31 cellular contexts compared by ENCODE assay signal in genomic region chr1:91624331-91624730, GRCh38.
DNase-seq lines count a peak whose midpoint lies in the region; ATAC-seq, FAIRE-seq and TF ChIP-seq lines count a peak whose summit lies in the region.
"Had no signal": no experiment of that assay in that cellular context is flagged by ENCODE, and none has a peak within 500 bp of the region (broad histone marks: within the 10 kb centered on the region; RNA-seq: fewer than 3 reads in every experiment).

No MANE protein-coding gene starts in this region.

- H3K9ac ChIP-seq in K562 (ENCODE audit: insufficient read depth in 1 of 2, low read depth in 2 of 2, low read length in 2 of 2), result no peak overlapping the region
- H3K9ac ChIP-seq: BLaER1; BLaER1 treated with 17β-estradiol and CSF1 and Interleukin-3, amounts not matched to agents 10 nM and 100 nM had no signal

- H3K9me1 ChIP-seq in K562 (ENCODE audit: control insufficient read depth, insufficient read depth, low read length), result no peaks in the 10 kb centered on the region

- H3K79me2 ChIP-seq in K562 (ENCODE audit: control insufficient read depth, insufficient read depth, low read length), result no peaks in the 10 kb centered on the region

- no peak overlapping the region for H2AFZ ChIP-seq in K562 (ENCODE audit: low read depth, low read length)

- WGBS in K562 (ENCODE audit: insufficient coverage, low coverage, missing lambda C conversion rate), result 58% methylated on average over 4 of the region's 4 CpGs
- 93 to 95% methylated on average over 4 of the region's 4 CpGs for WGBS in tibial nerve, 2 donors

- H3K4me1 ChIP-seq in HEK293 (ENCODE audit: control insufficient read depth, insufficient read depth, low read length) (no peaks in the 10 kb centered on the region), K562 (replicated peaks in 1 of 2; ENCODE audit: control insufficient read depth in 2 of 2, insufficient read depth in 2 of 2, low read length in 2 of 2) (no peaks in the 10 kb centered on the region), tibial nerve (peaks cover 0 to 25% (median 10%) of the 10 kb centered on the region in 4 donors)
- H3K4me1 ChIP-seq: A549; BE2C; BLaER1; BLaER1 treated with 17β-estradiol and CSF1 and Interleukin-3, amounts not matched to agents 10 nM and 100 nM; Caco-2 had no signal

- FAIRE-seq in K562 (lab: Jason Lieb, UNC), result no peak
- FAIRE-seq in HTR-8/SVneo (lab: Jason Lieb, UNC), result no peak
- FAIRE-seq: A204.1, A549, D721Med had no signal

- H3K4me3 ChIP-seq in HEK293 (ENCODE audit: low read depth, low read length), result no peak overlapping the region
- no peak overlapping the region for H3K4me3 ChIP-seq in K562
- H3K4me3 ChIP-seq in tibial nerve, result no peak overlapping the region
- H3K4me3 ChIP-seq: A549; BLaER1; BLaER1 treated with 17β-estradiol and CSF1 and Interleukin-3, amounts not matched to agents 10 nM and 100 nM had no signal

- H3K27me3 ChIP-seq in K562 (ENCODE audit: control insufficient read depth in 2 of 2, insufficient read depth in 2 of 2, low read length in 2 of 2) (no peaks in the 10 kb centered on the region), tibial nerve (no peaks in the 10 kb centered on the region)
- H3K27me3 ChIP-seq: BE2C; BLaER1; BLaER1 treated with 17β-estradiol and CSF1 and Interleukin-3, amounts not matched to agents 10 nM and 100 nM had no signal

- no peak for TF ChIP-seq CTCF in HEK293 (tag by site-specific recombination; IDR thresholded peaks at IDR 0.05)
- TF ChIP-seq CTCF in K562 (IDR thresholded peaks at IDR 0.05 in 2 of 3, conservative IDR thresholded peaks at IDR 0.05 in 1 of 3; ENCODE audit: insufficient read depth in 2 of 3, low read depth in 1 of 3, low read length in 3 of 3), result no peak
- no peak for TF ChIP-seq CTCF in tibial nerve (IDR thresholded peaks at IDR 0.05)

- H3K36me3 ChIP-seq in HEK293 (ENCODE audit: control insufficient read depth in 2 of 2, insufficient read depth in 1 of 2, low read length in 2 of 2), result no peaks in the 10 kb centered on the region
- no peaks in the 10 kb centered on the region for H3K36me3 ChIP-seq in K562 (ENCODE audit: control insufficient read depth, insufficient read depth, low read length)
- H3K36me3 ChIP-seq in tibial nerve, result no peaks in the 10 kb centered on the region
- H3K36me3 ChIP-seq: BE2C; BLaER1; BLaER1 treated with 17β-estradiol and CSF1 and Interleukin-3, amounts not matched to agents 10 nM and 100 nM had no signal

- in situ Hi-C loops in K562 (cut with MboI), result no loop called here

- intact Hi-C loops in K562 (cut with micrococcal nuclease), result no loop called here

- no peak for ATAC-seq in K562
- ATAC-seq: A549; CD8-positive, alpha-beta T cell had no signal

- POLR2A ChIA-PET in HEK293 (lab: Yijun Ruan, JAX) (no interaction called here), K562 (lab: Yijun Ruan, JAX) (no interaction called here)

- CTCF ChIA-PET in HEK293 (lab: Yijun Ruan, JAX) (no interaction called here), K562 (lab: Yijun Ruan, JAX; ENCODE audit: low intra/inter-chr PET ratio) (no interaction called here)

- TF ChIP-seq RAD21 in K562 (CRISPR knock-in tag; conservative IDR thresholded peaks at IDR 0.05 in 1 of 2, IDR thresholded peaks at IDR 0.05 in 1 of 2), result no peak

- DNase-seq in K562 (ENCODE audit: extremely low read depth in 1 of 4, low spot score in 3 of 4), result no peak
- DNase-seq in HTR-8/SVneo (ENCODE audit: insufficient read length, low spot score), result no peak
- no peak for DNase-seq in tibial nerve (ENCODE audit: low spot score in 2 of 2)
- DNase-seq: 8988T; ACHN; AML-193; BE2C; C1 segment of cervical spinal cord; Caco-2; Calu3; CD4-positive, alpha-beta memory T cell; CD4-positive, alpha-beta T cell; CD4-positive, CD25-positive, alpha-beta regulatory T cell; CD8-positive, alpha-beta memory T cell; CD8-positive, alpha-beta T cell; COR-L47; DMS 273 treated with DMSO at 0.1 percent for 48 hours; DMS153; DMS53; DMS79; DMS79 treated with DMSO at 0.1 percent for 48 hours; DND-41; EL had no signal

- TF ChIP-seq EP300 in K562 (IDR thresholded peaks at IDR 0.05; ENCODE audit: low read length) (no peak), tibial nerve (IDR thresholded peaks at IDR 0.05) (no peak)

- no peaks in the 10 kb centered on the region for H3K9me3 ChIP-seq in HEK293 (ENCODE audit: control insufficient read depth, insufficient read depth, low read depth, low read length)
- no peaks in the 10 kb centered on the region for H3K9me3 ChIP-seq in K562 (replicated peaks; ENCODE audit: control insufficient read depth, insufficient read depth, low read depth, low read length)
- no peaks in the 10 kb centered on the region for H3K9me3 ChIP-seq in tibial nerve
- H3K9me3 ChIP-seq: A549, BE2C, Caco-2 had no signal

- no TSS peak for BruUV-seq in K562 (replicated peaks; lab: Mats Ljungman, UMichigan)

- H3K27ac ChIP-seq in HEK293 (ENCODE audit: extremely low read depth, low read depth, low read length) (no peak overlapping the region), K562 (ENCODE audit: extremely low read depth, low read depth, low read length) (no peak overlapping the region), tibial nerve (no peak overlapping the region)
- H3K27ac ChIP-seq: 22Rv1; A549; BLaER1; BLaER1 treated with 17β-estradiol and CSF1 and Interleukin-3, amounts not matched to agents 10 nM and 100 nM; C4-2B had no signal

- no peaks in the 10 kb centered on the region for H4K20me1 ChIP-seq in K562 (replicated peaks; ENCODE audit: control insufficient read depth, insufficient read depth, low read length)
- H4K20me1 ChIP-seq: BLaER1; BLaER1 treated with 17β-estradiol and CSF1 and Interleukin-3, amounts not matched to agents 10 nM and 100 nM had no signal

- no peak for TF ChIP-seq POLR2A in K562 (conservative IDR thresholded peaks at IDR 0.05)
- no peak for TF ChIP-seq POLR2A in tibial nerve (IDR thresholded peaks at IDR 0.05)

- no peak overlapping the region for H3K4me2 ChIP-seq in K562 (ENCODE audit: insufficient read depth, low read length)
- H3K4me2 ChIP-seq: A549; BLaER1; BLaER1 treated with 17β-estradiol and CSF1 and Interleukin-3, amounts not matched to agents 10 nM and 100 nM had no signal

TF ChIP-seq in HEK293, 187 proteins besides CTCF, POLR2A, EP300 and RAD21 (continues in another document):
- TF ChIP-seq PRDM1 (tag by site-specific recombination; IDR thresholded peaks at IDR 0.05) (no peak), ZFHX2 (tag by site-specific recombination; conservative IDR thresholded peaks at IDR 0.05) (no peak), ZNF146 (tag by site-specific recombination; IDR thresholded peaks at IDR 0.05) (peak; percentile 70), HOXD13 (CRISPR knock-in tag; IDR thresholded peaks at IDR 0.05; ENCODE audit: borderline replicate concordance) (no peak), ZIC2 (tag by site-specific recombination; IDR thresholded peaks at IDR 0.05) (no peak), ZNF580 (tag by site-specific recombination; IDR thresholded peaks at IDR 0.05) (0 out of 2 replicates have a peak, but pooled peaks have one; percentile 43), HIC1 (tag by site-specific recombination; IDR thresholded peaks at IDR 0.05) (no peak)

TF ChIP-seq in K562, 482 proteins besides CTCF, POLR2A, EP300 and RAD21:
- TF ChIP-seq HNRNPLL (IDR thresholded peaks at IDR 0.05; ENCODE audit: low read depth, low read length, poor library complexity, severe bottlenecking), result no peak
- TF ChIP-seq ZNF146 (CRISPR knock-in tag; IDR thresholded peaks at IDR 0.05; ENCODE audit: unreplicated experiment), result peak; percentile 73

Comparison
In these comparisons a context has a peak if more than half of its experiments do, and no peak if none do; other contexts are left out.
1. Of the 44 proteins assayed by ChIP-seq in both K562 and HEK293: peak only in K562: none; only in HEK293: none; in both: ZNF146; in neither: 43.